16 cellular contexts compared by ENCODE assay signal in the genomic region with DNA sequence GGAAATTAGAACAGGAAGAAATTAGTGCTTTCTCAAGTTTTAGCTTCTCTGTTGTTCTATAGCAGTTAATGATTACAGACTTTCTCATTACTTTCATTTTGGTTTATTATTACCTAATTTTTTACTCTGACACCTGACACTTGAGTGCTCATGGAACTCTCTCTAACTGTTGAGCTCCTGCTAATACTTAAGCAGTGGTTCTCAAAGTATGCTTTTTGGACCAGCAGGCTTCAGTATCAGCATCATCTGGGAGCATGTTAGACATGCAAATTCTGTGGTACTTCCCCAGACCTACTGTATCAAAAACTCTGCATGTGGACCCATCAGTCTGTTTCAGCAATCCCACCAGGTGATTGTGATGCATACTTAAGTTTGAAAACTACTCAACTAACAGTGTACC.
DNase-seq lines count a peak whose midpoint lies in the region; ATAC-seq, FAIRE-seq and TF ChIP-seq lines count a peak whose summit lies in the region.
"Had no signal": no experiment of that assay in that cellular context is flagged by ENCODE, and none has a peak within 500 bp of the region (broad histone marks: within the 10 kb centered on the region; RNA-seq: fewer than 3 reads in every experiment).

No MANE protein-coding gene starts in this region.

- peaks cover 6% of the 10 kb centered on the region for H3K9me3 Mint-ChIP-seq in activated T-helper 17 cell treated with anti-CD3 and anti-CD28 coated beads, Interleukin-2, amount 50 U/mL, for 72 hours
- H3K9me3 Mint-ChIP-seq: activated T-helper 2 cell treated with anti-CD3 and anti-CD28 coated beads, Interferon-gamma antibody, Interleukin-2, Interleukin-4, amounts not matched to agents 10 μg/mL and 5 μg/mL and 100 μg/mL, durations not matched to agents 14 hours and 24 hours and 36 hours had no signal

- ATAC-seq in GM21423 (IDR thresholded peaks at IDR 0.05; ENCODE audit: unreplicated experiment): peak; percentile 76
- peak; percentile 88 for ATAC-seq in HG03354 (IDR thresholded peaks at IDR 0.05; ENCODE audit: poor library complexity, severe bottlenecking, unreplicated experiment)
- no peak for ATAC-seq in GM21515 (IDR thresholded peaks at IDR 0.05; ENCODE audit: unreplicated experiment)
- ATAC-seq in activated T-helper 17 cell treated with anti-CD3 and anti-CD28 coated beads, Interleukin-2, amount 50 U/mL, for 72 hours (replicated peaks): no peak
- ATAC-seq: A549 had no signal

- H3K27ac ChIP-seq in GM23248: no peak overlapping the region
- H3K27ac ChIP-seq: A549 had no signal

- H3K4me3 Mint-ChIP-seq in activated T-helper 17 cell treated with anti-CD3 and anti-CD28 coated beads, Interleukin-2, amount 50 U/mL, for 72 hours: no peak overlapping the region
- H3K4me3 Mint-ChIP-seq: CD8-positive, alpha-beta memory T cell had no signal

- TF ChIP-seq POLR2A in GM12891 (IDR thresholded peaks at IDR 0.05; ENCODE audit: low read depth, low read length): no peak

- FAIRE-seq in GM12891 (lab: Jason Lieb, UNC): peak; percentile 51
- FAIRE-seq: A549, G401.6, HepG2 had no signal

- H3K9ac ChIP-seq in GM23248: no peak overlapping the region

- no peak overlapping the region for H3K4me2 ChIP-seq in GM23248 (ENCODE audit: unreplicated experiment)
- H3K4me2 ChIP-seq: A549, smooth muscle cell had no signal

- H3K27me3 ChIP-seq in kidney epithelial cell (ENCODE audit: control insufficient read depth, insufficient read depth, low read length): no peaks in the 10 kb centered on the region
- no peaks in the 10 kb centered on the region for H3K27me3 ChIP-seq in GM23248 (replicated peaks; ENCODE audit: insufficient read depth)

- H3K4me3 ChIP-seq in kidney epithelial cell (ENCODE audit: low read depth, low read length): no peak overlapping the region
- H3K4me3 ChIP-seq in GM23248: no peak overlapping the region
- H3K4me3 ChIP-seq: A549, smooth muscle cell had no signal

- no peak overlapping the region for H2AFZ ChIP-seq in GM23248

- no peaks in the 10 kb centered on the region for H3F3A ChIP-seq in GM23248 (ENCODE audit: insufficient read depth)

- no peak for TF ChIP-seq CTCF in kidney epithelial cell (IDR thresholded peaks at IDR 0.05; ENCODE audit: insufficient read depth, low read length, poor library complexity, severe bottlenecking)

- H3K36me3 ChIP-seq in kidney epithelial cell (ENCODE audit: control insufficient read depth, insufficient read depth, low read length): no peaks in the 10 kb centered on the region
- no peaks in the 10 kb centered on the region for H3K36me3 ChIP-seq in GM23248 (ENCODE audit: low read depth)

- H3K36me3 Mint-ChIP-seq in activated T-helper 17 cell treated with anti-CD3 and anti-CD28 coated beads, Interleukin-2, amount 50 U/mL, for 72 hours (ENCODE audit: low read depth): peaks cover 15% of the 10 kb centered on the region

- no peaks in the 10 kb centered on the region for H3K4me1 ChIP-seq in GM23248 (ENCODE audit: insufficient read depth)
- H3K4me1 ChIP-seq: A549 had no signal

- no peaks in the 10 kb centered on the region for H3K9me2 ChIP-seq in GM23248 (ENCODE audit: insufficient read depth)

- no peak overlapping the region for H3K27ac Mint-ChIP-seq in activated T-helper 17 cell treated with anti-CD3 and anti-CD28 coated beads, Interleukin-2, amount 50 U/mL, for 72 hours
- H3K27ac Mint-ChIP-seq: activated T-helper 2 cell treated with anti-CD3 and anti-CD28 coated beads, Interferon-gamma antibody, Interleukin-2, Interleukin-4, amounts not matched to agents 10 μg/mL and 5 μg/mL and 100 μg/mL, durations not matched to agents 14 hours and 24 hours and 36 hours had no signal

- H3K27me3 Mint-ChIP-seq in activated T-helper 17 cell treated with anti-CD3 and anti-CD28 coated beads, Interleukin-2, amount 50 U/mL, for 72 hours: no peaks in the 10 kb centered on the region
- H3K27me3 Mint-ChIP-seq: CD8-positive, alpha-beta memory T cell had no signal

- peaks cover 3% of the 10 kb centered on the region for H3K4me1 Mint-ChIP-seq in activated T-helper 17 cell treated with anti-CD3 and anti-CD28 coated beads, Interleukin-2, amount 50 U/mL, for 72 hours

- H3K9me3 ChIP-seq in GM23248 (ENCODE audit: low read depth): no peaks in the 10 kb centered on the region
- H3K9me3 ChIP-seq: A549 had no signal

- in situ Hi-C loops in GM23248 (cut with MboI): no loop called here

- no peaks in the 10 kb centered on the region for H4K20me1 ChIP-seq in GM23248 (ENCODE audit: insufficient read depth)

- no peaks in the 10 kb centered on the region for H3K79me2 ChIP-seq in GM23248 (ENCODE audit: insufficient read depth)

- no peak for DNase-seq in GM12891 (ENCODE audit: insufficient read length, low spot score)
- peak; percentile 29 for DNase-seq in kidney epithelial cell (ENCODE audit: low read depth)
- no peak for DNase-seq in NCI-H2171 (lab: John Stamatoyannopoulos, UW)
- no peak for DNase-seq in GM23248
- DNase-seq: activated CD4-positive, alpha-beta T cell treated with anti-CD3 and anti-CD28 coated beads, Interleukin-2, amount 50 U/mL, for 48 hours; CD8-positive, alpha-beta memory T cell; NCI-H1092 had no signal

TF ChIP-seq in GM12891, 5 proteins besides CTCF, POLR2A, EP300 and RAD21:
- TF ChIP-seq TAF1 (IDR thresholded peaks at IDR 0.05; ENCODE audit: low read depth, low read length) (no peak), POU2F2 (IDR thresholded peaks at IDR 0.05; ENCODE audit: low read depth, low read length) (no peak), SPI1 (IDR thresholded peaks at IDR 0.05; ENCODE audit: low read depth, low read length) (no peak), POLR2AphosphoS5 (IDR thresholded peaks at IDR 0.05; ENCODE audit: low read depth, low read length) (no peak), PAX5 (IDR thresholded peaks at IDR 0.05; ENCODE audit: insufficient read depth, low read length, severe bottlenecking) (no peak)

Comparison
In these comparisons a context has a peak if more than half of its experiments do, and no peak if none do; other contexts are left out.
1. ATAC-seq: peak in GM21423 (single experiment) and HG03354 (single experiment); none in GM21515 (single experiment) and activated T-helper 17 cell treated with anti-CD3 and anti-CD28 coated beads, Interleukin-2, amount 50 U/mL, for 72 hours (single experiment).